Comparison of ENCODE assay signal across 26 cellular contexts in the genomic region with DNA sequence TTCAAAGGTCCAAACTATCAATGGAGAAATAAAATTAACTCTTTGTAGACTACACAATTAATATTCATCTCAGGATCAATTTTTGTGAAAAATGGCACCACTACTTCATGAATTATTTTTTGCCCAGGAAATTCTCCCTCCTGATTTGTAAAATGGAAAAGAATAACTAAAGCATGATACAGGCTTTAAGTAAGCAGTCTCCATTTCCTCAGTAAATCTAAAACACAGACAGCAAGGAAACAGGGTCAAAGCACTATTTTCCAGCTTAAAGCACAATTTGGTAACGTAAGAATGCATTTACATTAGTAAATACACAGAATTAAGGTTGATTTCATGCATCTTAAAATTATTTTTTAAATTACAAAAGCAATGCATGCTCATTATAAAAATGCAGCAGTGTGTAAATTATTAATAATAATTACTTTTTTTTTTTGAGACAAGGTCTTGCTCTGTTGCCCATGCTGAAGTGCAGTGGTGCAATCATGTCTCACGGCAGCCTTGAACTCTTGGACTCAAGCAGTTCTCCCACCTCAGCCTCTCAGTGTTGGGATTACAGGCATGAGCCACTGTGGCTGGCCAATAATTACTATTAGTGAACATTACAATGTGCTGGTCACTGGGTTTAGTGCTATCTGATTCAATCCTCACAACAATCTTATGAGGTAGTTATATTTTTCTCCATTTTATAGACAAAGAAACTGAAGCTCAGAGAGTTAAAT. TPM values are rescaled to one million over a fixed set of nuclear protein-coding genes. Genes with fewer than 3 reads are reported as not detected.
DNase-seq lines count a peak whose midpoint lies in the region; ATAC-seq, FAIRE-seq and TF ChIP-seq lines count a peak whose summit lies in the region.
"Had no signal": no experiment of that assay in that cellular context is flagged by ENCODE, and none has a peak within 500 bp of the region (broad histone marks: within the 10 kb centered on the region; RNA-seq: fewer than 3 reads in every experiment).

No MANE protein-coding gene starts in this region.

- H3K4me2 ChIP-seq in IMR-90 (ENCODE audit: low read depth, low read length) (no peak overlapping the region), H1 (ENCODE audit: insufficient read depth in 1 of 2, low read depth in 2 of 2, low read length in 2 of 2) (no peak overlapping the region)
- H3K4me2 ChIP-seq: A549; BLaER1 treated with 17β-estradiol and CSF1 and Interleukin-3, amounts not matched to agents 10 nM and 100 nM had no signal

- in situ Hi-C loops in IMR-90 (cut with MboI; ENCODE audit: low sequenced_read_pairs): no loop called here

- no peaks in the 10 kb centered on the region for H4K20me1 ChIP-seq in IMR-90 (ENCODE audit: insufficient read depth, low read length)
- H4K20me1 ChIP-seq in H1 (replicated peaks in 1 of 2; ENCODE audit: control insufficient read depth in 1 of 2, insufficient read depth in 2 of 2, low read length in 2 of 2): no peaks in the 10 kb centered on the region
- H4K20me1 ChIP-seq: BLaER1 treated with 17β-estradiol and CSF1 and Interleukin-3, amounts not matched to agents 10 nM and 100 nM had no signal

- no peak overlapping the region for H2BK12ac ChIP-seq in H1 (ENCODE audit: low read depth, low read length)

- H3K27me3 Mint-ChIP-seq in natural killer cell (ENCODE audit: low read depth in 2 of 2): no peaks in the 10 kb centered on the region
- H3K27me3 Mint-ChIP-seq: CD4-positive, alpha-beta T cell had no signal

- H3K27me3 ChIP-seq in IMR-90 (ENCODE audit: control insufficient read depth, insufficient read depth, low read length) (no peaks in the 10 kb centered on the region), H1 (replicated peaks in 1 of 4; ENCODE audit: control insufficient read depth in 3 of 4, extremely low read depth in 1 of 4, insufficient read depth in 3 of 4, low read length in 3 of 4) (no peaks in the 10 kb centered on the region)
- H3K27me3 ChIP-seq: BE2C; BLaER1 treated with 17β-estradiol and CSF1 and Interleukin-3, amounts not matched to agents 10 nM and 100 nM had no signal

- H2BK15ac ChIP-seq in IMR-90 (ENCODE audit: low read depth, low read length) (no peak overlapping the region), H1 (ENCODE audit: low read length) (no peak overlapping the region)

- DNase-seq in GM18507 (ENCODE audit: extremely low spot score, insufficient read length, low read depth): no peak
- DNase-seq in IMR-90: no peak
- DNase-seq in H1 (ENCODE audit: low read depth in 1 of 2, low spot score in 2 of 2): no peak
- DNase-seq in lung microvascular endothelial cell (ENCODE audit: low read depth in 2 of 2): peak; percentile 12 to 23
- DNase-seq in NCI-H774 (lab: John Stamatoyannopoulos, UW): no peak
- DNase-seq in NK-92 treated with Interleukin-12 subunit alpha and Interleukin-12 subunit beta, amount 100 ng/mL, for 24 hours (lab: John Stamatoyannopoulos, UW): no peak
- DNase-seq in natural killer cell: no peak
- DNase-seq: 8988T; ACHN; AML-193; BE2C; CD4-positive, alpha-beta T cell; CD8-positive, alpha-beta memory T cell; DMS 273 treated with DMSO at 0.1 percent for 48 hours; DMS79; EL; GF-D8; GOT3; H7; HCEC 1CT had no signal

- no peak overlapping the region for H3K27ac ChIP-seq in IMR-90 (ENCODE audit: insufficient read depth, low read length)
- H3K27ac ChIP-seq in H1 (ENCODE audit: low read depth, low read length): no peak overlapping the region
- H3K27ac ChIP-seq: A549; BLaER1 treated with 17β-estradiol and CSF1 and Interleukin-3, amounts not matched to agents 10 nM and 100 nM had no signal

- dilution Hi-C loops in IMR-90 (cut with HindIII; ENCODE audit: low sequenced_read_pairs, unreplicated experiment): no loop called here

- CTCF ChIA-PET in IMR-90 (lab: Yijun Ruan, JAX) (interaction anchor here (0.6 kb wide), 1 partner anchor 49 kb away, joined by 3 read pairs; no protein-coding TSS in a partner anchor), H1 (lab: Charles Lee; ENCODE audit: partially characterized antibody) (interaction anchor here (0.6 to 1.1 kb wide), 5 partner anchors 13 to 159 kb away, joined by 3 to 6 read pairs (median 3); no protein-coding TSS in a partner anchor)

- peaks cover 16% of the 10 kb centered on the region for H3K9me1 ChIP-seq in IMR-90 (ENCODE audit: insufficient read depth, low read length)

- no CpG with 5 or more reads among the region's 2 CpGs for WGBS in IMR-90 (ENCODE audit: extremely low coverage in 2 of 2, insufficient read length in 1 of 2), 2 experiments
- 97% methylated on average over 2 of the region's 2 CpGs; no CpG with 5 or more reads in 1 of the 2 experiments for WGBS in H1 (ENCODE audit: extremely low coverage in 1 of 2, insufficient coverage in 1 of 2, insufficient read length in 1 of 2, insufficient replicate concordance in 2 of 2, low coverage in 1 of 2, low lambda C conversion rate in 2 of 2, missing lambda C conversion rate in 1 of 2), 2 experiments

- H4K8ac ChIP-seq in IMR-90 (ENCODE audit: low read depth in 2 of 2, low read length in 2 of 2) (no peak overlapping the region), H1 (ENCODE audit: extremely low read depth, insufficient read depth, low read length) (no peak overlapping the region)

- intact Hi-C loops in IMR-90 (cut with micrococcal nuclease) (no loop called here), natural killer cell (cut with micrococcal nuclease) (no loop called here)

- no peak overlapping the region for H2BK120ac ChIP-seq in IMR-90 (ENCODE audit: low read depth, low read length)
- no peak overlapping the region for H2BK120ac ChIP-seq in H1 (replicated peaks; ENCODE audit: low read depth, low read length)

- H4K5ac ChIP-seq in IMR-90 (ENCODE audit: low read depth, low read length): no peak overlapping the region
- H4K5ac ChIP-seq in H1 (ENCODE audit: insufficient read length, low read depth, low read length): no peak overlapping the region

- TF ChIP-seq EP300 in H1 (IDR thresholded peaks at IDR 0.05; ENCODE audit: borderline replicate concordance in 1 of 2, low read depth in 2 of 2, low read length in 2 of 2): no peak

- H3K56ac ChIP-seq in IMR-90 (ENCODE audit: extremely low read depth, insufficient read depth, low read length) (no peak overlapping the region), H1 (replicated peaks; ENCODE audit: insufficient read length, low read depth, low read length) (no peak overlapping the region)

- FAIRE-seq in GM18507 (lab: Jason Lieb, UNC) (peak; percentile 36), H1 (lab: Jason Lieb, UNC) (no peak)
- FAIRE-seq: A549, D721Med, GM12891 had no signal

- H3K36me3 ChIP-seq in IMR-90 (ENCODE audit: control insufficient read depth, insufficient read depth, low read length): no peaks in the 10 kb centered on the region
- H3K36me3 ChIP-seq in H1 (ENCODE audit: control insufficient read depth in 2 of 4, insufficient read depth in 4 of 4, low read length in 3 of 4): no peaks in the 10 kb centered on the region
- H3K36me3 ChIP-seq: BE2C; BLaER1 treated with 17β-estradiol and CSF1 and Interleukin-3, amounts not matched to agents 10 nM and 100 nM had no signal

- H4K91ac ChIP-seq in IMR-90 (ENCODE audit: insufficient read depth, low read depth, low read length) (no peak overlapping the region), H1 (replicated peaks; ENCODE audit: insufficient read length, low read length) (no peak overlapping the region)

- no peak overlapping the region for H2AFZ ChIP-seq in IMR-90 (replicated peaks; ENCODE audit: low read length, poor library complexity)
- H2AFZ ChIP-seq in H1 (ENCODE audit: low read length): no peak overlapping the region

- H3K14ac ChIP-seq in IMR-90 (replicated peaks; ENCODE audit: low read depth, low read length) (no peak overlapping the region), H1 (ENCODE audit: insufficient read length) (no peak overlapping the region)

- TF ChIP-seq RAD21 in IMR-90 (IDR thresholded peaks at IDR 0.05; ENCODE audit: low read length): no peak
- no peak for TF ChIP-seq RAD21 in H1 (IDR thresholded peaks at IDR 0.05 in 1 of 2, conservative IDR thresholded peaks at IDR 0.05 in 1 of 2; ENCODE audit: low read depth in 2 of 2, low read length in 2 of 2)

- peaks cover 46 to 50% of the 10 kb centered on the region in 2 donors for H3K4me1 Mint-ChIP-seq in natural killer cell

- H3K4me3 ChIP-seq in IMR-90 (ENCODE audit: insufficient read depth, low read depth, low read length) (no peak overlapping the region), H1 (ENCODE audit: extremely low read depth in 1 of 4, insufficient read depth in 2 of 4, low read depth in 3 of 4, low read length in 4 of 4) (no peak overlapping the region)
- H3K4me3 ChIP-seq: A549; BLaER1 treated with 17β-estradiol and CSF1 and Interleukin-3, amounts not matched to agents 10 nM and 100 nM had no signal

- H2BK5ac ChIP-seq in IMR-90 (ENCODE audit: low read depth, low read length, poor library complexity, severe bottlenecking) (no peak overlapping the region), H1 (ENCODE audit: low read depth, low read length) (no peak overlapping the region)

- no peak overlapping the region for H2AK9ac ChIP-seq in IMR-90 (replicated peaks; ENCODE audit: low read depth, low read length, poor library complexity)

- H3K4me1 ChIP-seq in IMR-90 (ENCODE audit: control insufficient read depth, insufficient read depth, low read length): peaks cover 14% of the 10 kb centered on the region
- H3K4me1 ChIP-seq in H1 (replicated peaks in 1 of 4; ENCODE audit: control insufficient read depth in 3 of 4, insufficient read depth in 4 of 4, low read length in 3 of 4): peaks cover 14 to 27% (median 20%) of the 10 kb centered on the region in 4 experiments
- H3K4me1 ChIP-seq: BE2C had no signal

- no peaks in the 10 kb centered on the region for H3K9me3 Mint-ChIP-seq in natural killer cell
- H3K9me3 Mint-ChIP-seq: CD4-positive, alpha-beta T cell; CD8-positive, alpha-beta memory T cell had no signal

- H3K9me3 ChIP-seq in IMR-90 (ENCODE audit: control insufficient read depth, insufficient read depth, low read length) (peaks cover 2% of the 10 kb centered on the region; the same call in 1 of the 2 replicates), H1 (ENCODE audit: insufficient read depth in 2 of 2, low read depth in 1 of 2, low read length in 1 of 2) (0 out of 4 replicates have a peak, but pooled peaks cover 0 to 2% of the 10 kb centered on the region in 2 experiments)
- H3K9me3 ChIP-seq: BE2C had no signal

- no TSS peak for BruUV-seq in IMR-90 (replicated peaks; lab: Mats Ljungman, UMichigan)

- ATAC-seq in IMR-90 (ENCODE audit: low read depth) (no peak), natural killer cell (no peak), HG03354 (IDR thresholded peaks at IDR 0.05; ENCODE audit: poor library complexity, severe bottlenecking, unreplicated experiment) (no peak)
- ATAC-seq: A549 had no signal

- no peak overlapping the region for H2BK20ac ChIP-seq in IMR-90 (ENCODE audit: low read depth, low read length)
- peak overlapping the region; percentile 73; the same call in 1 of the 2 replicates for H2BK20ac ChIP-seq in H1 (ENCODE audit: low read length)

- no peaks in the 10 kb centered on the region for H3K23me2 ChIP-seq in H1 (ENCODE audit: low read depth, low read length)

- H3K23ac ChIP-seq in IMR-90 (ENCODE audit: low read depth, low read length): no peak overlapping the region
- H3K23ac ChIP-seq in H1 (ENCODE audit: insufficient read length): no peak overlapping the region

- no peak overlapping the region for H3K9ac ChIP-seq in IMR-90 (ENCODE audit: low read depth, low read length)
- no peak overlapping the region for H3K9ac ChIP-seq in H1 (replicated peaks in 1 of 4; ENCODE audit: extremely low read depth in 1 of 4, low read depth in 3 of 4, low read length in 3 of 4)
- H3K9ac ChIP-seq: BLaER1 treated with 17β-estradiol and CSF1 and Interleukin-3, amounts not matched to agents 10 nM and 100 nM had no signal

- H3K18ac ChIP-seq in IMR-90 (ENCODE audit: low read depth, low read length): no peak overlapping the region
- no peak overlapping the region for H3K18ac ChIP-seq in H1 (ENCODE audit: extremely low read depth, low read length)

- H2AK5ac ChIP-seq in IMR-90 (ENCODE audit: low read depth, low read length): 0 out of 2 replicates have a peak overlapping the region, but pooled peaks have one; percentile 62
- 0 out of 2 replicates have a peak overlapping the region, but pooled peaks have one; percentile 70 for H2AK5ac ChIP-seq in H1 (ENCODE audit: low read depth, low read length)

- no peak overlapping the region for H3K27ac Mint-ChIP-seq in natural killer cell
- H3K27ac Mint-ChIP-seq: CD14-positive monocyte; CD4-positive, alpha-beta T cell; CD8-positive, alpha-beta memory T cell had no signal

- peaks cover 0 to 13% of the 10 kb centered on the region in 2 experiments; a peak in 2 of 4 replicates for H3K79me1 ChIP-seq in IMR-90 (ENCODE audit: low read depth in 1 of 2, low read length in 2 of 2)
- H3K79me1 ChIP-seq in H1 (ENCODE audit: low read depth, low read length): no peaks in the 10 kb centered on the region

- no peaks in the 10 kb centered on the region for H3K36me3 Mint-ChIP-seq in natural killer cell
- H3K36me3 Mint-ChIP-seq: CD14-positive monocyte had no signal

- H3K4me3 Mint-ChIP-seq in natural killer cell: no peak overlapping the region
- H3K4me3 Mint-ChIP-seq: CD14-positive monocyte; CD4-positive, alpha-beta T cell; CD8-positive, alpha-beta memory T cell had no signal

- POLR2A ChIA-PET in IMR-90 (lab: Charles Lee; ENCODE audit: unreplicated experiment) (interaction anchor here (0.6 kb wide), 1 partner anchor 27 kb away, joined by 4 read pairs; no protein-coding TSS in a partner anchor), H1 (lab: Charles Lee; ENCODE audit: partially characterized antibody) (interaction anchor here (0.6 to 1.3 kb wide), 5 partner anchors 10 to 92 kb away, joined by 3 to 4 read pairs (median 3); no protein-coding TSS in a partner anchor)

- TF ChIP-seq POLR2A in IMR-90 (IDR thresholded peaks at IDR 0.05; ENCODE audit: low read depth, low read length) (no peak), H1 (IDR thresholded peaks at IDR 0.05; ENCODE audit: control extremely low read depth in 1 of 2, low read depth in 2 of 2, low read length in 2 of 2) (no peak)

- H3K79me2 ChIP-seq in H1 (ENCODE audit: control insufficient read depth in 1 of 2, insufficient read depth in 2 of 2, low read length in 2 of 2): no peaks in the 10 kb centered on the region

- H3K4ac ChIP-seq in IMR-90 (ENCODE audit: low read depth, low read length) (no peak overlapping the region), H1 (replicated peaks; ENCODE audit: insufficient read length, low read depth, low read length) (no peak overlapping the region)

- TF ChIP-seq CTCF in IMR-90 (conservative IDR thresholded peaks at IDR 0.05; ENCODE audit: low read depth, low read length) (no peak), H1 (IDR thresholded peaks at IDR 0.05; ENCODE audit: control extremely low read depth in 1 of 3, insufficient read depth in 1 of 3, low read depth in 1 of 3, low read length in 3 of 3) (no peak), natural killer cell (IDR thresholded peaks at IDR 0.05) (no peak)

RNA-seq across cellular contexts. Expression of a gene that starts 26.1 kb away (rescaled TPM):
- total RNA-seq in IMR-90 (2012; rRNA removed) (283 and 316 TPM in 2 replicates), lung microvascular endothelial cell (41.7 and 53.0 TPM in 2 replicates), natural killer cell (100 to 1,000 TPM; 121 to 145 (median 122) TPM)
- polyA plus RNA-seq in IMR-90 (2012; rRNA removed) (193 and 227 TPM in 2 replicates), H1 (2011; rRNA removed) (91.8 and 119 TPM in 2 replicates)
- 85.9 and 102 TPM in 2 replicates for polyA plus RNA-seq in IMR-90 (2012; cell fraction: cytosol; rRNA removed)
- polyA plus RNA-seq in IMR-90 (2012; cell fraction: nucleus; rRNA removed; ENCODE audit: low replicate concordance): 176 and 458 TPM in 2 replicates
- total RNA-seq in H1 (2021; fragmentation: NEBNext Ultra II Directional; extraction: Animal tissue kit (Norgen Biotek cat#: 25700)): 361 and 377 TPM in 2 replicates
- polyA plus RNA-seq in H1 (2011; cell fraction: cytosol; rRNA removed): 116 TPM
- polyA plus RNA-seq in H1 (2011; cell fraction: nucleus; rRNA removed): 183 TPM
- polyA plus RNA-seq in H1 (2012, experiment 1 of 2): 169 to 191 TPM (median 182 TPM) in 4 replicates
- polyA plus RNA-seq in H1 (2012, experiment 2 of 2): 19.7 TPM
- polyA plus RNA-seq in H1 (2013, experiment 1 of 2): 282 TPM
- polyA plus RNA-seq in H1 (2013, experiment 2 of 2): 348 TPM
- 196 and 261 TPM in 2 replicates for polyA minus RNA-seq in H1 (2011; rRNA and poly(A)+ RNA removed)
- polyA minus RNA-seq in H1 (2011; cell fraction: cytosol; rRNA and poly(A)+ RNA removed): 193 TPM
- 317 TPM for polyA minus RNA-seq in H1 (2011; cell fraction: nucleus; rRNA and poly(A)+ RNA removed)

Comparison
In these comparisons a context has a peak if more than half of its experiments do, and no peak if none do; other contexts are left out.
1. DNase-seq: peak in lung microvascular endothelial cell (2 of 2); none in GM18507 (single experiment), IMR-90 (single experiment), H1 (0 of 2), NCI-H774 (single experiment), NK-92 treated with Interleukin-12 subunit alpha and Interleukin-12 subunit beta, amount 100 ng/mL, for 24 hours (single experiment) and natural killer cell (single experiment).